In genomic region chr11:3162410-3163240, GRCh38 we compare ENCODE assay signal across 11 cellular contexts. TPM values are rescaled to one million over a fixed set of nuclear protein-coding genes. Genes with fewer than 3 reads are reported as not detected.
DNase-seq lines count a peak whose midpoint lies in the region; ATAC-seq and TF ChIP-seq lines count a peak whose summit lies in the region.
"Had no signal": no experiment of that assay in that cellular context is flagged by ENCODE, and none has a peak within 500 bp of the region (broad histone marks: within the 10 kb centered on the region; RNA-seq: fewer than 3 reads in every experiment).

No MANE protein-coding gene starts in this region.

- H3K27me3 ChIP-seq in IMR-90 (ENCODE audit: control insufficient read depth, insufficient read depth, low read length) (no peaks in the 10 kb centered on the region), muscle layer of duodenum (ENCODE audit: low read depth, low read length) (no peaks in the 10 kb centered on the region)

- H4K8ac ChIP-seq in IMR-90 (ENCODE audit: low read depth in 2 of 2, low read length in 2 of 2), result no peak overlapping the region

- no peak overlapping the region for H4K5ac ChIP-seq in IMR-90 (ENCODE audit: low read depth, low read length)

- no peak overlapping the region for H2BK15ac ChIP-seq in IMR-90 (ENCODE audit: low read depth, low read length)

- in situ Hi-C loops in IMR-90 (cut with MboI; ENCODE audit: low sequenced_read_pairs), result no loop called here

- no peak overlapping the region for H2AFZ ChIP-seq in IMR-90 (replicated peaks; ENCODE audit: low read length, poor library complexity)

- no peak overlapping the region for H2BK20ac ChIP-seq in IMR-90 (ENCODE audit: low read depth, low read length)

- 92% methylated on average over 8 of the region's 21 CpGs; no CpG with 5 or more reads in 1 of the 2 experiments for WGBS in IMR-90 (ENCODE audit: extremely low coverage in 2 of 2, insufficient read length in 1 of 2), 2 experiments

- DNase-seq in IMR-90 (no peak), coronary artery (ENCODE audit: low spot score) (no peak), NCI-H345 treated with DMSO at 0.1 percent for 48 hours (lab: John Stamatoyannopoulos, UW; ENCODE audit: unreplicated experiment) (no peak), NOMO-1 (lab: John Stamatoyannopoulos, UW; ENCODE audit: unreplicated experiment in 2 of 2) (no peak), GM10266 (ENCODE audit: extremely low spot score) (no peak)
- no peak for DNase-seq in stimulated activated CD4-positive, alpha-beta T cell treated with anti-CD3 and anti-CD28 coated beads, Interleukin-2, amount 100 ng/mL, for 48 hours
- DNase-seq: activated B cell treated with CpG ODN at 0.5 μM for 24 hours had no signal

- peaks cover 12% of the 10 kb centered on the region for H3K9me1 ChIP-seq in IMR-90 (ENCODE audit: insufficient read depth, low read length)

- H2BK5ac ChIP-seq in IMR-90 (ENCODE audit: low read depth, low read length, poor library complexity, severe bottlenecking), result no peak overlapping the region

- no peak overlapping the region for H3K18ac ChIP-seq in IMR-90 (ENCODE audit: low read depth, low read length)

- no peak overlapping the region for H2BK120ac ChIP-seq in IMR-90 (ENCODE audit: low read depth, low read length)

- no peak overlapping the region for H3K9ac ChIP-seq in IMR-90 (ENCODE audit: low read depth, low read length)

- H4K20me1 ChIP-seq in IMR-90 (ENCODE audit: insufficient read depth, low read length), result peaks cover 65% of the 10 kb centered on the region

- H3K23ac ChIP-seq in IMR-90 (ENCODE audit: low read depth, low read length), result no peak overlapping the region; the same call in 1 of the 2 replicates

- peaks cover 20 to 70% of the 10 kb centered on the region in 2 experiments for H3K79me1 ChIP-seq in IMR-90 (ENCODE audit: low read depth in 1 of 2, low read length in 2 of 2)

- H3K4me3 ChIP-seq in IMR-90 (ENCODE audit: insufficient read depth, low read depth, low read length) (no peak overlapping the region), coronary artery (peak overlapping the region; percentile 96), muscle layer of duodenum (ENCODE audit: low read depth in 1 of 2, low read length in 2 of 2) (peak overlapping the region; percentile 30 to 71)

- TF ChIP-seq POLR2A in IMR-90 (IDR thresholded peaks at IDR 0.05; ENCODE audit: low read depth, low read length), result no peak

- H3K56ac ChIP-seq in IMR-90 (ENCODE audit: extremely low read depth, insufficient read depth, low read length), result no peak overlapping the region

- no peak overlapping the region; the same call in 1 of the 2 replicates for H3K4me2 ChIP-seq in IMR-90 (ENCODE audit: low read depth, low read length)

- H2AK5ac ChIP-seq in IMR-90 (ENCODE audit: low read depth, low read length), result no peak overlapping the region

- peaks cover 40% of the 10 kb centered on the region for H3K4me1 ChIP-seq in IMR-90 (ENCODE audit: control insufficient read depth, insufficient read depth, low read length)
- H3K4me1 ChIP-seq in muscle layer of duodenum (ENCODE audit: control insufficient read depth in 1 of 2, insufficient read depth in 2 of 2, low read length in 2 of 2), result peaks cover 19 to 59% of the 10 kb centered on the region in 2 donors

- intact Hi-C loops in IMR-90 (cut with micrococcal nuclease), result loop anchor here (5.0 to 10.0 kb wide), 2 partner anchors 40 to 108 kb away; partner anchors contain the start of gene CARS1

- no peak overlapping the region for H4K91ac ChIP-seq in IMR-90 (ENCODE audit: insufficient read depth, low read depth, low read length)

- BruUV-seq in IMR-90 (replicated peaks; lab: Mats Ljungman, UMichigan), result no TSS peak

- H2AK9ac ChIP-seq in IMR-90 (replicated peaks; ENCODE audit: low read depth, low read length, poor library complexity), result peak overlapping the region; percentile 82

- H3K4ac ChIP-seq in IMR-90 (ENCODE audit: low read depth, low read length), result no peak overlapping the region

- POLR2A ChIA-PET in IMR-90 (lab: Charles Lee; ENCODE audit: unreplicated experiment), result no interaction called here

- TF ChIP-seq RAD21 in IMR-90 (IDR thresholded peaks at IDR 0.05; ENCODE audit: low read length), result no peak

- dilution Hi-C loops in IMR-90 (cut with HindIII; ENCODE audit: low sequenced_read_pairs, unreplicated experiment), result no loop called here

- H3K27ac ChIP-seq in IMR-90 (ENCODE audit: insufficient read depth, low read length), result no peak overlapping the region
- H3K27ac ChIP-seq in coronary artery, result peak overlapping the region; percentile 81 to 90
- H3K27ac ChIP-seq in muscle layer of duodenum (ENCODE audit: low read length), result peak overlapping the region; percentile 87
- peak overlapping the region; percentile 86 for H3K27ac ChIP-seq in temporal lobe (ENCODE audit: low read depth, low read length)

- no peaks in the 10 kb centered on the region for H3K9me3 ChIP-seq in IMR-90 (ENCODE audit: control insufficient read depth, insufficient read depth, low read length)
- H3K9me3 ChIP-seq in muscle layer of duodenum (ENCODE audit: control insufficient read depth in 1 of 2, low read length in 2 of 2), result no peaks in the 10 kb centered on the region

- H3K36me3 ChIP-seq in IMR-90 (ENCODE audit: control insufficient read depth, insufficient read depth, low read length), result no peaks in the 10 kb centered on the region
- no peaks in the 10 kb centered on the region for H3K36me3 ChIP-seq in muscle layer of duodenum (ENCODE audit: control insufficient read depth in 1 of 2, insufficient read depth in 2 of 2, low read length in 2 of 2)

- H3K14ac ChIP-seq in IMR-90 (replicated peaks; ENCODE audit: low read depth, low read length), result no peak overlapping the region

- CTCF ChIA-PET in IMR-90 (lab: Yijun Ruan, JAX), result no interaction called here

- ATAC-seq in IMR-90 (ENCODE audit: low read depth), result no peak

- TF ChIP-seq CTCF in IMR-90 (conservative IDR thresholded peaks at IDR 0.05; ENCODE audit: low read depth, low read length) (no peak), coronary artery (IDR thresholded peaks at IDR 0.05) (no peak), GM10266 (IDR thresholded peaks at IDR 0.05; ENCODE audit: control insufficient read depth, insufficient read depth, low read depth, missing control alignments) (no peak)

TF ChIP-seq in IMR-90, 13 proteins besides CTCF, POLR2A, EP300 and RAD21:
- no peak for TF ChIP-seq CEBPB (IDR thresholded peaks at IDR 0.05; ENCODE audit: low read depth, low read length)
- no peak for TF ChIP-seq ELK1 (IDR thresholded peaks at IDR 0.05; ENCODE audit: borderline replicate concordance, low read depth, low read length)
- no peak for TF ChIP-seq RFX5 (IDR thresholded peaks at IDR 0.05; ENCODE audit: low read depth, low read length)
- TF ChIP-seq NFE2L2 (IDR thresholded peaks at IDR 0.05; ENCODE audit: low read depth, low read length), result no peak
- no peak for TF ChIP-seq RCOR1 (IDR thresholded peaks at IDR 0.05; ENCODE audit: insufficient replicate concordance, low read length)
- no peak for TF ChIP-seq CHD1 (IDR thresholded peaks at IDR 0.05; ENCODE audit: low read depth, low read length)
- no peak for TF ChIP-seq MAFK (IDR thresholded peaks at IDR 0.05; ENCODE audit: low read depth, low read length)
- TF ChIP-seq BHLHE40 (IDR thresholded peaks at IDR 0.05; ENCODE audit: low read depth, low read length), result no peak
- no peak for TF ChIP-seq USF2 (IDR thresholded peaks at IDR 0.05; ENCODE audit: low read depth, low read length)
- TF ChIP-seq FOS (IDR thresholded peaks at IDR 0.05; ENCODE audit: low read depth, low read length), result no peak
TF ChIP-seq in IMR-90: peak in this region for 0.

RNA-seq across cellular contexts. Expression of gene OSBPL5, which starts 2.5 kb away (rescaled TPM):
- total RNA-seq in IMR-90 (2012; rRNA removed), result 14.4 and 14.9 TPM in 2 replicates
- polyA plus RNA-seq in IMR-90 (2012; rRNA removed), result 22.3 and 24.1 TPM in 2 replicates
- polyA plus RNA-seq in IMR-90 (2012; cell fraction: cytosol; rRNA removed), result 14.5 and 18.6 TPM in 2 replicates
- 66.7 and 137 TPM in 2 replicates for polyA plus RNA-seq in IMR-90 (2012; cell fraction: nucleus; rRNA removed; ENCODE audit: low replicate concordance)
- total RNA-seq in temporal lobe, result 25.8 TPM
- total RNA-seq: activated B cell treated with CpG ODN at 0.5 μM for 24 hours had no signal

RNA-seq across cellular contexts. Expression of gene MRGPRG, which starts 56.0 kb away (rescaled TPM):
- total RNA-seq in IMR-90 (2012; rRNA removed) (not detected in 2 replicates), temporal lobe (not detected)
- polyA plus RNA-seq in IMR-90 (2012; rRNA removed), result not detected in 2 replicates
- polyA plus RNA-seq in IMR-90 (2012; cell fraction: cytosol; rRNA removed), result not detected in 2 replicates
- not detected in 2 replicates for polyA plus RNA-seq in IMR-90 (2012; cell fraction: nucleus; rRNA removed; ENCODE audit: low replicate concordance)
- total RNA-seq: activated B cell treated with CpG ODN at 0.5 μM for 24 hours; activated naive CD4-positive, alpha-beta T cell treated with anti-CD3 and anti-CD28 coated beads, Interleukin-2, amount 50 U/mL, for 72 hours; OCI-LY7 had no signal
